2 cellular contexts compared by ENCODE assay signal in the genomic region with DNA sequence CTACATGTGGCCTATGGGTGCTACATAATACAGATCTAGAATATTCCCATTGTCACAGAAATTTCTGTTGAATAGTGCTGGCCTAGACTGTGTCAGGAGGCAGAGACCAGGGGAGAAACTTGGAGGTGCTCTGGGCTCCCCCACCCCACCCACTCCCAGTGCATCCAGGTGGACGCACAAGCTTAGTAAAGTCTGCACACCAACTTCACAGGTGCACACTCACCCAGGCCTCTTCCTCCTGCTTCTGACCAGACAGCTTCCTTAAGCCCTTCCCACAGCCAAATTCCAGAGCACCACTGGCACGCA.
A peak's percentile ranks its signal among the peaks of the same experiment; 100 is the strongest.
TF ChIP-seq lines count a peak whose summit lies in the region.

No MANE protein-coding gene starts in this region.

TF ChIP-seq in HEK293, 187 proteins besides CTCF, POLR2A, EP300 and RAD21 (continues in another document):
- TF ChIP-seq, protein P1, sequence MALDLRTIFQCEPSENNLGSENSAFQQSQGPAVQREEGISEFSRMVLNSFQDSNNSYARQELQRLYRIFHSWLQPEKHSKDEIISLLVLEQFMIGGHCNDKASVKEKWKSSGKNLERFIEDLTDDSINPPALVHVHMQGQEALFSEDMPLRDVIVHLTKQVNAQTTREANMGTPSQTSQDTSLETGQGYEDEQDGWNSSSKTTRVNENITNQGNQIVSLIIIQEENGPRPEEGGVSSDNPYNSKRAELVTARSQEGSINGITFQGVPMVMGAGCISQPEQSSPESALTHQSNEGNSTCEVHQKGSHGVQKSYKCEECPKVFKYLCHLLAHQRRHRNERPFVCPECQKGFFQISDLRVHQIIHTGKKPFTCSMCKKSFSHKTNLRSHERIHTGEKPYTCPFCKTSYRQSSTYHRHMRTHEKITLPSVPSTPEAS (tag by site-specific recombination; IDR thresholded peaks at IDR 0.05): no peak
- TF ChIP-seq, protein P2, sequence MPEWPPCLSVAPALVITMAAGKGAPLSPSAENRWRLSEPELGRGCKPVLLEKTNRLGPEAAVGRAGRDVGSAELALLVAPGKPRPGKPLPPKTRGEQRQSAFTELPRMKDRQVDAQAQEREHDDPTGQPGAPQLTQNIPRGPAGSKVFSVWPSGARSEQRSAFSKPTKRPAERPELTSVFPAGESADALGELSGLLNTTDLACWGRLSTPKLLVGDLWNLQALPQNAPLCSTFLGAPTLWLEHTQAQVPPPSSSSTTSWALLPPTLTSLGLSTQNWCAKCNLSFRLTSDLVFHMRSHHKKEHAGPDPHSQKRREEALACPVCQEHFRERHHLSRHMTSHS (tag by site-specific recombination; IDR thresholded peaks at IDR 0.05): no peak
- TF ChIP-seq ZNF510 (tag by site-specific recombination; IDR thresholded peaks at IDR 0.05; ENCODE audit: insufficient replicate concordance): no peak
- no peak for TF ChIP-seq ZNF777 (tag by site-specific recombination; IDR thresholded peaks at IDR 0.05; ENCODE audit: borderline replicate concordance)
- TF ChIP-seq ZNF266 (tag by site-specific recombination; IDR thresholded peaks at IDR 0.05; ENCODE audit: low read depth): no peak
- TF ChIP-seq, protein P3, sequence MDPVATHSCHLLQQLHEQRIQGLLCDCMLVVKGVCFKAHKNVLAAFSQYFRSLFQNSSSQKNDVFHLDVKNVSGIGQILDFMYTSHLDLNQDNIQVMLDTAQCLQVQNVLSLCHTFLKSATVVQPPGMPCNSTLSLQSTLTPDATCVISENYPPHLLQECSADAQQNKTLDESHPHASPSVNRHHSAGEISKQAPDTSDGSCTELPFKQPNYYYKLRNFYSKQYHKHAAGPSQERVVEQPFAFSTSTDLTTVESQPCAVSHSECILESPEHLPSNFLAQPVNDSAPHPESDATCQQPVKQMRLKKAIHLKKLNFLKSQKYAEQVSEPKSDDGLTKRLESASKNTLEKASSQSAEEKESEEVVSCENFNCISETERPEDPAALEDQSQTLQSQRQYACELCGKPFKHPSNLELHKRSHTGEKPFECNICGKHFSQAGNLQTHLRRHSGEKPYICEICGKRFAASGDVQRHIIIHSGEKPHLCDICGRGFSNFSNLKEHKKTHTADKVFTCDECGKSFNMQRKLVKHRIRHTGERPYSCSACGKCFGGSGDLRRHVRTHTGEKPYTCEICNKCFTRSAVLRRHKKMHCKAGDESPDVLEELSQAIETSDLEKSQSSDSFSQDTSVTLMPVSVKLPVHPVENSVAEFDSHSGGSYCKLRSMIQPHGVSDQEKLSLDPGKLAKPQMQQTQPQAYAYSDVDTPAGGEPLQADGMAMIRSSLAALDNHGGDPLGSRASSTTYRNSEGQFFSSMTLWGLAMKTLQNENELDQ (tag by site-specific recombination; IDR thresholded peaks at IDR 0.05; ENCODE audit: low read depth): no peak
- no peak for TF ChIP-seq ZNF776 (tag by site-specific recombination; IDR thresholded peaks at IDR 0.05; ENCODE audit: borderline replicate concordance)
- TF ChIP-seq, protein P4, sequence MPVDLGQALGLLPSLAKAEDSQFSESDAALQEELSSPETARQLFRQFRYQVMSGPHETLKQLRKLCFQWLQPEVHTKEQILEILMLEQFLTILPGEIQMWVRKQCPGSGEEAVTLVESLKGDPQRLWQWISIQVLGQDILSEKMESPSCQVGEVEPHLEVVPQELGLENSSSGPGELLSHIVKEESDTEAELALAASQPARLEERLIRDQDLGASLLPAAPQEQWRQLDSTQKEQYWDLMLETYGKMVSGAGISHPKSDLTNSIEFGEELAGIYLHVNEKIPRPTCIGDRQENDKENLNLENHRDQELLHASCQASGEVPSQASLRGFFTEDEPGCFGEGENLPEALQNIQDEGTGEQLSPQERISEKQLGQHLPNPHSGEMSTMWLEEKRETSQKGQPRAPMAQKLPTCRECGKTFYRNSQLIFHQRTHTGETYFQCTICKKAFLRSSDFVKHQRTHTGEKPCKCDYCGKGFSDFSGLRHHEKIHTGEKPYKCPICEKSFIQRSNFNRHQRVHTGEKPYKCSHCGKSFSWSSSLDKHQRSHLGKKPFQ (tag by site-specific recombination; IDR thresholded peaks at IDR 0.05): no peak
- TF ChIP-seq ZNF19 (tag by site-specific recombination; IDR thresholded peaks at IDR 0.05; ENCODE audit: low read depth): no peak
- TF ChIP-seq ZNF112 (tag by site-specific recombination; IDR thresholded peaks at IDR 0.05): no peak
- TF ChIP-seq ZNF138 (tag by site-specific recombination; IDR thresholded peaks at IDR 0.05; ENCODE audit: borderline replicate concordance): no peak
- TF ChIP-seq, protein P5, sequence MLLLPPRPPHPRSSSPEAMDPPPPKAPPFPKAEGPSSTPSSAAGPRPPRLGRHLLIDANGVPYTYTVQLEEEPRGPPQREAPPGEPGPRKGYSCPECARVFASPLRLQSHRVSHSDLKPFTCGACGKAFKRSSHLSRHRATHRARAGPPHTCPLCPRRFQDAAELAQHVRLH (tag by site-specific recombination; IDR thresholded peaks at IDR 0.05): no peak
- TF ChIP-seq, protein P6, sequence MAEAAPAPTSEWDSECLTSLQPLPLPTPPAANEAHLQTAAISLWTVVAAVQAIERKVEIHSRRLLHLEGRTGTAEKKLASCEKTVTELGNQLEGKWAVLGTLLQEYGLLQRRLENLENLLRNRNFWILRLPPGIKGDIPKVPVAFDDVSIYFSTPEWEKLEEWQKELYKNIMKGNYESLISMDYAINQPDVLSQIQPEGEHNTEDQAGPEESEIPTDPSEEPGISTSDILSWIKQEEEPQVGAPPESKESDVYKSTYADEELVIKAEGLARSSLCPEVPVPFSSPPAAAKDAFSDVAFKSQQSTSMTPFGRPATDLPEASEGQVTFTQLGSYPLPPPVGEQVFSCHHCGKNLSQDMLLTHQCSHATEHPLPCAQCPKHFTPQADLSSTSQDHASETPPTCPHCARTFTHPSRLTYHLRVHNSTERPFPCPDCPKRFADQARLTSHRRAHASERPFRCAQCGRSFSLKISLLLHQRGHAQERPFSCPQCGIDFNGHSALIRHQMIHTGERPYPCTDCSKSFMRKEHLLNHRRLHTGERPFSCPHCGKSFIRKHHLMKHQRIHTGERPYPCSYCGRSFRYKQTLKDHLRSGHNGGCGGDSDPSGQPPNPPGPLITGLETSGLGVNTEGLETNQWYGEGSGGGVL (tag by site-specific recombination; IDR thresholded peaks at IDR 0.05): no peak
- TF ChIP-seq ZNF830 (tag by site-specific recombination; IDR thresholded peaks at IDR 0.05; ENCODE audit: low read depth): no peak
- no peak for TF ChIP-seq ZBTB1 (tag by site-specific recombination; IDR thresholded peaks at IDR 0.05)
- TF ChIP-seq, protein P7, sequence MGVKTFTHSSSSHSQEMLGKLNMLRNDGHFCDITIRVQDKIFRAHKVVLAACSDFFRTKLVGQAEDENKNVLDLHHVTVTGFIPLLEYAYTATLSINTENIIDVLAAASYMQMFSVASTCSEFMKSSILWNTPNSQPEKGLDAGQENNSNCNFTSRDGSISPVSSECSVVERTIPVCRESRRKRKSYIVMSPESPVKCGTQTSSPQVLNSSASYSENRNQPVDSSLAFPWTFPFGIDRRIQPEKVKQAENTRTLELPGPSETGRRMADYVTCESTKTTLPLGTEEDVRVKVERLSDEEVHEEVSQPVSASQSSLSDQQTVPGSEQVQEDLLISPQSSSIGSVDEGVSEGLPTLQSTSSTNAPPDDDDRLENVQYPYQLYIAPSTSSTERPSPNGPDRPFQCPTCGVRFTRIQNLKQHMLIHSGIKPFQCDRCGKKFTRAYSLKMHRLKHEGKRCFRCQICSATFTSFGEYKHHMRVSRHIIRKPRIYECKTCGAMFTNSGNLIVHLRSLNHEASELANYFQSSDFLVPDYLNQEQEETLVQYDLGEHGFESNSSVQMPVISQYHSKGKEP (tag by site-specific recombination; IDR thresholded peaks at IDR 0.05): no peak
- no peak for TF ChIP-seq ZNF416 (tag by site-specific recombination; IDR thresholded peaks at IDR 0.05)

TF ChIP-seq in H1, 55 proteins besides CTCF, POLR2A, EP300 and RAD21:
- TF ChIP-seq YY1 (IDR thresholded peaks at IDR 0.05; ENCODE audit: low read depth, low read length) (no peak), TEAD4 (IDR thresholded peaks at IDR 0.05; ENCODE audit: low read depth, low read length) (0 out of 2 replicates have a peak, but pooled peaks have one; percentile 39)
TF ChIP-seq in H1: peak in this region for 1.
